ENCODE assay signal across 8 cellular contexts in the genomic region with DNA sequence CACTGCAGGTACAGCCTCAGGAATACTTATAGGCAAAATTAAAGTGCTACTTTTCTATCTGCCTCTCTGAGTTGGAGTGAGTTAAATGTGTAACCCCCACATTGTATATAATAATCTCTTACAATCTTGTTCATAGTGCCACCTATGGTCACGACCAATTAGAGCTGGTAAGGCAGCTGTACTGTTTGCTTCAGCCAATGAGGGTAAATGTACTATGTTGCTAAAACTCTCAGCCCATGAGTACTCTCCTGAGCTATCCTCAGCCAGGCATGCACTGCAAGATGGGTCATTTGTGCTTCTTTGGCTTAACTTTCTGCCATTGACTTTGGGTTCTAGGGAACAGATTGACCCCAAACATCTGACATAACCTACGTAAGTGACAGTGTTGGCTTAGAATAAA. TPM values are rescaled to one million over a fixed set of nuclear protein-coding genes. Genes with fewer than 3 reads are reported as not detected.
DNase-seq lines count a peak whose midpoint lies in the region; ATAC-seq and TF ChIP-seq lines count a peak whose summit lies in the region.

No MANE protein-coding gene starts in this region.

- no peak overlapping the region for H3K27ac ChIP-seq in CD4-positive, CD25-positive, alpha-beta regulatory T cell (ENCODE audit: insufficient read depth, low read length, poor library complexity, severe bottlenecking)
- H3K27ac ChIP-seq in suprapubic skin: no peak overlapping the region

- H3K9me3 Mint-ChIP-seq in CD4-positive, CD25-positive, alpha-beta regulatory T cell: peaks cover 0 to 2% (median 0%) of the 10 kb centered on the region in 7 donors

- H3K27me3 Mint-ChIP-seq in CD4-positive, CD25-positive, alpha-beta regulatory T cell: no peaks in the 10 kb centered on the region

- H3K4me3 ChIP-seq in CD4-positive, CD25-positive, alpha-beta regulatory T cell (ENCODE audit: low read depth, low read length): no peak overlapping the region
- H3K4me3 ChIP-seq in astrocyte of the spinal cord (ENCODE audit: low read depth, low read length) (no peak overlapping the region), suprapubic skin (no peak overlapping the region)

- H3K4me1 ChIP-seq in CD4-positive, CD25-positive, alpha-beta regulatory T cell (ENCODE audit: control insufficient read depth, insufficient read depth, low read length, poor library complexity, severe bottlenecking): no peaks in the 10 kb centered on the region
- peaks cover 2% of the 10 kb centered on the region for H3K4me1 ChIP-seq in suprapubic skin

- no peak for TF ChIP-seq EP300 in suprapubic skin (IDR thresholded peaks at IDR 0.05)

- TF ChIP-seq CTCF in astrocyte of the spinal cord (IDR thresholded peaks at IDR 0.05; ENCODE audit: low read depth, low read length) (no peak), suprapubic skin (IDR thresholded peaks at IDR 0.05) (no peak)

- in situ Hi-C loops in astrocyte of the spinal cord (cut with HindIII; ENCODE audit: low sequenced_read_pairs): no loop called here

- H3K27me3 ChIP-seq in CD4-positive, CD25-positive, alpha-beta regulatory T cell (ENCODE audit: control insufficient read depth, insufficient read depth, low read length): no peaks in the 10 kb centered on the region
- H3K27me3 ChIP-seq in suprapubic skin: no peaks in the 10 kb centered on the region

- TF ChIP-seq POLR2A in suprapubic skin (IDR thresholded peaks at IDR 0.05): no peak

- no peak overlapping the region for H3K4me3 Mint-ChIP-seq in CD4-positive, CD25-positive, alpha-beta regulatory T cell

- no peaks in the 10 kb centered on the region for H3K36me3 Mint-ChIP-seq in CD4-positive, CD25-positive, alpha-beta regulatory T cell

- H3K4me1 Mint-ChIP-seq in CD4-positive, CD25-positive, alpha-beta regulatory T cell: peaks cover 0 to 4% (median 0%) of the 10 kb centered on the region in 4 donors

- peak; percentile 7 to 71 (median 34) for DNase-seq in CD4-positive, CD25-positive, alpha-beta regulatory T cell
- DNase-seq in NCI-H226 (peak; percentile 51), astrocyte of the spinal cord (ENCODE audit: low read depth, low spot score) (peak; percentile 22), superior temporal gyrus (ENCODE audit: extremely low spot score) (no peak), suprapubic skin (ENCODE audit: low spot score in 2 of 2) (no peak)
- DNase-seq in stimulated activated CD8-positive, alpha-beta memory T cell treated with anti-CD3 and anti-CD28 coated beads, Interleukin-4, amount 100 ng/mL, for 48 hours: peak; percentile 42

- WGBS in suprapubic skin: 90% methylated on average over 2 of the region's 2 CpGs

- peak overlapping the region in 1 of 3 donors; percentile 39 for H3K27ac Mint-ChIP-seq in CD4-positive, CD25-positive, alpha-beta regulatory T cell

- no peaks in the 10 kb centered on the region for H3K36me3 ChIP-seq in CD4-positive, CD25-positive, alpha-beta regulatory T cell (ENCODE audit: control insufficient read depth, insufficient read depth, low read length)
- no peaks in the 10 kb centered on the region for H3K36me3 ChIP-seq in suprapubic skin

- no peaks in the 10 kb centered on the region for H3K9me3 ChIP-seq in CD4-positive, CD25-positive, alpha-beta regulatory T cell (ENCODE audit: control insufficient read depth in 2 of 2, low read length in 2 of 2)
- H3K9me3 ChIP-seq in suprapubic skin: no peaks in the 10 kb centered on the region

- peak; percentile 56 to 66 for ATAC-seq in CD4-positive, CD25-positive, alpha-beta regulatory T cell (ENCODE audit: low read depth in 2 of 2)
- peak; percentile 95 for ATAC-seq in GM18511 (IDR thresholded peaks at IDR 0.05; ENCODE audit: unreplicated experiment)
- peak; percentile 88 for ATAC-seq in HG02852 (IDR thresholded peaks at IDR 0.05; ENCODE audit: unreplicated experiment)

RNA-seq across cellular contexts. Expression of gene MDM2, which starts 15.0 kb away (rescaled TPM):
- 101 TPM for total RNA-seq in CD4-positive, CD25-positive, alpha-beta regulatory T cell
- polyA plus RNA-seq in CD4-positive, CD25-positive, alpha-beta regulatory T cell: 10 to 100 TPM; 21.8 to 26.4 (median 23.3) TPM
- 10 to 100 TPM; 39.5 to 84.1 (median 61.8) TPM for total RNA-seq in suprapubic skin

RNA-seq across cellular contexts. Expression of gene SLC35E3, which starts 47.0 kb away (rescaled TPM):
- 12.1 TPM for total RNA-seq in CD4-positive, CD25-positive, alpha-beta regulatory T cell
- polyA plus RNA-seq in CD4-positive, CD25-positive, alpha-beta regulatory T cell: 10 to 100 TPM; 12.7 to 20.2 (median 15.2) TPM
- total RNA-seq in suprapubic skin: 10 to 100 TPM in 2 of 4 donors, 1 to 10 TPM in 2; 3.6 to 17.0 (median 9.7) TPM

Comparison
In these comparisons a context has a peak if more than half of its experiments do, and no peak if none do; other contexts are left out.
1. DNase-seq: peak in CD4-positive, CD25-positive, alpha-beta regulatory T cell (3 of 3), NCI-H226 (single experiment), astrocyte of the spinal cord (single experiment) and stimulated activated CD8-positive, alpha-beta memory T cell treated with anti-CD3 and anti-CD28 coated beads, Interleukin-4, amount 100 ng/mL, for 48 hours (single experiment); none in superior temporal gyrus (single experiment) and suprapubic skin (0 of 2).
2. Peak in every context shown above with its lines, with median percentiles within 50 percentile points of each other: ATAC-seq.